In genomic region chr20:49521356-49521755, GRCh38 we compare ENCODE assay signal across 2 cellular contexts.
TF ChIP-seq lines count a peak whose summit lies in the region.

No MANE protein-coding gene starts in this region.

TF ChIP-seq in HepG2, 621 proteins besides CTCF, POLR2A, EP300 and RAD21:
- peak; percentile 62 to 73 for TF ChIP-seq MAFK (conservative IDR thresholded peaks at IDR 0.05 in 1 of 2, IDR thresholded peaks at IDR 0.05 in 1 of 2; ENCODE audit: low read length in 2 of 2)
- no peak for TF ChIP-seq GLMP (CRISPR knock-in tag; IDR thresholded peaks at IDR 0.05; ENCODE audit: borderline replicate concordance)
- peak; percentile 60 for TF ChIP-seq MAFF (IDR thresholded peaks at IDR 0.05; ENCODE audit: low read depth, low read length)
- no peak for TF ChIP-seq U2AF1 (optimal IDR thresholded peaks at IDR 0.05; ENCODE audit: low read depth, low read length)
- no peak for TF ChIP-seq CERS6 (CRISPR knock-in tag; IDR thresholded peaks at IDR 0.05)
TF ChIP-seq in HepG2: peak in this region for 2.

TF ChIP-seq in GM23338, 12 proteins besides CTCF, POLR2A, EP300 and RAD21:
- TF ChIP-seq ETS1 (IDR thresholded peaks at IDR 0.05), result no peak
- TF ChIP-seq ZNF331 (CRISPR knock-in tag; IDR thresholded peaks at IDR 0.05; ENCODE audit: low read depth), result no peak
- TF ChIP-seq ZNF462 (CRISPR knock-in tag; IDR thresholded peaks at IDR 0.05), result no peak
- TF ChIP-seq JUNB (IDR thresholded peaks at IDR 0.05; ENCODE audit: unreplicated experiment), result no peak
- no peak for TF ChIP-seq REST (IDR thresholded peaks at IDR 0.05; ENCODE audit: unreplicated experiment)
- TF ChIP-seq ZNF114 (CRISPR knock-in tag; IDR thresholded peaks at IDR 0.05), result no peak
- no peak for TF ChIP-seq CREB1 (CRISPR knock-in tag; IDR thresholded peaks at IDR 0.05; ENCODE audit: low read depth)
- TF ChIP-seq EZH2 (IDR thresholded peaks at IDR 0.05; ENCODE audit: low read depth, unreplicated experiment), result no peak
- TF ChIP-seq EZH2phosphoT487 (IDR thresholded peaks at IDR 0.05; ENCODE audit: unreplicated experiment), result no peak
- no peak for TF ChIP-seq POLR2AphosphoS5 (IDR thresholded peaks at IDR 0.05; ENCODE audit: low read depth)
- TF ChIP-seq NANOG (IDR thresholded peaks at IDR 0.05; ENCODE audit: borderline replicate concordance), result no peak
- no peak for TF ChIP-seq STAT1 (IDR thresholded peaks at IDR 0.05; ENCODE audit: unreplicated experiment)
